In genomic region chr1:221878134-221878533, GRCh38 we compare ENCODE assay signal across 13 cellular contexts.
DNase-seq lines count a peak whose midpoint lies in the region; ATAC-seq and TF ChIP-seq lines count a peak whose summit lies in the region.
"Had no signal": no experiment of that assay in that cellular context is flagged by ENCODE, and none has a peak within 500 bp of the region (broad histone marks: within the 10 kb centered on the region; RNA-seq: fewer than 3 reads in every experiment).

No MANE protein-coding gene starts in this region.

- POLR2A ChIA-PET in activated CD4-positive, alpha-beta memory T cell treated with anti-CD3 and anti-CD28 coated beads for 36 hours (lab: Charles Lee), result no interaction called here

- H3K36me3 ChIP-seq in GM06990 (ENCODE audit: control insufficient read depth, insufficient read depth, low read length) (no peaks in the 10 kb centered on the region), neuronal stem cell (replicated peaks in 1 of 2; ENCODE audit: control insufficient read depth in 2 of 2, insufficient read depth in 2 of 2, low read length in 2 of 2) (no peaks in the 10 kb centered on the region)
- H3K36me3 ChIP-seq: upper lobe of right lung had no signal

- H3K27ac ChIP-seq in neuronal stem cell (replicated peaks; ENCODE audit: low read length), result no peak overlapping the region
- H3K27ac ChIP-seq: upper lobe of right lung, VCaP had no signal

- H4K91ac ChIP-seq in neuronal stem cell (ENCODE audit: low read depth, low read length, poor library complexity), result no peak overlapping the region

- peak; percentile 63 for ATAC-seq in GM19328 (IDR thresholded peaks at IDR 0.05; ENCODE audit: unreplicated experiment)
- ATAC-seq in HG02943 (IDR thresholded peaks at IDR 0.05; ENCODE audit: low read depth, unreplicated experiment), result peak; percentile 42
- ATAC-seq: upper lobe of right lung had no signal

- H3K4me2 ChIP-seq in neuronal stem cell (ENCODE audit: insufficient read depth, low read length, poor library complexity, severe bottlenecking), result no peak overlapping the region

- no peak for TF ChIP-seq CTCF in GM06990 (IDR thresholded peaks at IDR 0.05; ENCODE audit: insufficient read depth, low read length, poor library complexity, severe bottlenecking)
- no peak for TF ChIP-seq CTCF in HFFc6 (IDR thresholded peaks at IDR 0.05)

- no peak overlapping the region for H2BK12ac ChIP-seq in neuronal stem cell (ENCODE audit: low read length)

- H3K18ac ChIP-seq in neuronal stem cell (ENCODE audit: low read length), result no peak overlapping the region

- H2BK15ac ChIP-seq in neuronal stem cell (ENCODE audit: low read length), result no peak overlapping the region

- no peak overlapping the region for H2AFZ ChIP-seq in neuronal stem cell (ENCODE audit: low read length)

- no peak overlapping the region for H2BK120ac ChIP-seq in neuronal stem cell (ENCODE audit: low read depth, low read length)

- 0 out of 2 replicates have a peak, but pooled peaks cover 3% of the 10 kb centered on the region for H3K36me3 Mint-ChIP-seq in HFFc6 (ENCODE audit: low read depth)
- H3K36me3 Mint-ChIP-seq in activated CD4-positive, alpha-beta memory T cell treated with anti-CD3 and anti-CD28 coated beads for 36 hours, result no peaks in the 10 kb centered on the region
- H3K36me3 Mint-ChIP-seq: mesothelial cell of epicardium had no signal

- H3K4ac ChIP-seq in neuronal stem cell (ENCODE audit: low read length), result no peak overlapping the region

- H3K9me3 ChIP-seq in neuronal stem cell (replicated peaks in 1 of 2; ENCODE audit: control insufficient read depth in 2 of 2, insufficient read depth in 1 of 2, low read depth in 1 of 2, low read length in 2 of 2), result no peaks in the 10 kb centered on the region
- H3K9me3 ChIP-seq: Caco-2, upper lobe of right lung had no signal

- H3K4me3 Mint-ChIP-seq in HFFc6, result no peak overlapping the region
- H3K4me3 Mint-ChIP-seq in activated CD4-positive, alpha-beta memory T cell treated with anti-CD3 and anti-CD28 coated beads for 36 hours, result no peak overlapping the region
- H3K4me3 Mint-ChIP-seq: mesothelial cell of epicardium had no signal

- no peak overlapping the region for H2BK5ac ChIP-seq in neuronal stem cell (ENCODE audit: low read length)

- H3K4me1 ChIP-seq in neuronal stem cell (ENCODE audit: control insufficient read depth in 2 of 2, insufficient read depth in 1 of 2, low read depth in 1 of 2, low read length in 2 of 2), result no peaks in the 10 kb centered on the region
- H3K4me1 ChIP-seq: Caco-2 had no signal

- H3K79me1 ChIP-seq in neuronal stem cell (ENCODE audit: low read depth, low read length), result no peaks in the 10 kb centered on the region

- H3K9ac ChIP-seq in neuronal stem cell (ENCODE audit: low read depth, low read length, poor library complexity), result no peak overlapping the region

- intact Hi-C loops in activated CD4-positive, alpha-beta memory T cell treated with anti-CD3 and anti-CD28 coated beads for 36 hours (cut with micrococcal nuclease), result loop anchor here (1.0 to 10.0 kb wide), 2 partner anchors 116 to 577 kb away; no protein-coding TSS in a partner anchor

- no peaks in the 10 kb centered on the region; the same call in 1 of the 2 replicates for H3K27me3 Mint-ChIP-seq in HFFc6 (ENCODE audit: insufficient read depth)
- peaks cover 8% of the 10 kb centered on the region for H3K27me3 Mint-ChIP-seq in activated CD4-positive, alpha-beta memory T cell treated with anti-CD3 and anti-CD28 coated beads for 36 hours

- no peaks in the 10 kb centered on the region for H3K27me3 ChIP-seq in GM06990 (replicated peaks; ENCODE audit: control insufficient read depth, insufficient read depth, low read length)
- no peaks in the 10 kb centered on the region for H3K27me3 ChIP-seq in neuronal stem cell (ENCODE audit: control insufficient read depth in 3 of 3, insufficient read depth in 3 of 3, low read depth in 1 of 3, low read length in 3 of 3)
- H3K27me3 ChIP-seq: upper lobe of right lung had no signal

- CTCF ChIA-PET in activated CD4-positive, alpha-beta memory T cell treated with anti-CD3 and anti-CD28 coated beads for 36 hours (lab: Charles Lee), result no interaction called here

- DNase-seq in GM06990 (ENCODE audit: extremely low read depth, insufficient read length), result peak; percentile 22
- peak; percentile 4 for DNase-seq in NOMO-1 treated with dmso at 0.1 percent for 144 hours (lab: John Stamatoyannopoulos, UW; ENCODE audit: unreplicated experiment)
- no peak for DNase-seq in neuronal stem cell (ENCODE audit: low spot score)
- no peak for DNase-seq in HFFc6
- no peak for DNase-seq in activated CD4-positive, alpha-beta memory T cell treated with anti-CD3 and anti-CD28 coated beads for 36 hours
- no peak for DNase-seq in NCI-H446 treated with DMSO at 0.1 percent for 48 hours (lab: John Stamatoyannopoulos, UW)
- DNase-seq: Caco-2, NCI-H345, upper lobe of right lung had no signal

- H3K9me3 Mint-ChIP-seq in HFFc6, result no peaks in the 10 kb centered on the region
- no peaks in the 10 kb centered on the region for H3K9me3 Mint-ChIP-seq in activated CD4-positive, alpha-beta memory T cell treated with anti-CD3 and anti-CD28 coated beads for 36 hours
- H3K9me3 Mint-ChIP-seq: mesothelial cell of epicardium had no signal

- H3K27ac Mint-ChIP-seq in HFFc6, result no peak overlapping the region; the same call in 1 of the 2 replicates
- no peak overlapping the region for H3K27ac Mint-ChIP-seq in activated CD4-positive, alpha-beta memory T cell treated with anti-CD3 and anti-CD28 coated beads for 36 hours
- H3K27ac Mint-ChIP-seq: mesothelial cell of epicardium had no signal

- H3K4me1 Mint-ChIP-seq in HFFc6 (ENCODE audit: low read depth), result peaks cover 73% of the 10 kb centered on the region
- H3K4me1 Mint-ChIP-seq in activated CD4-positive, alpha-beta memory T cell treated with anti-CD3 and anti-CD28 coated beads for 36 hours (ENCODE audit: low read depth), result peaks cover 8% of the 10 kb centered on the region

- H3K4me3 ChIP-seq in GM06990 (replicated peaks; ENCODE audit: low read depth, low read length) (no peak overlapping the region), neuronal stem cell (ENCODE audit: low read length in 2 of 2) (no peak overlapping the region)
- H3K4me3 ChIP-seq: upper lobe of right lung had no signal

- H4K8ac ChIP-seq in neuronal stem cell (ENCODE audit: low read depth, low read length), result no peak overlapping the region

- no peak overlapping the region for H2AK5ac ChIP-seq in neuronal stem cell (ENCODE audit: low read depth, low read length)

- H3K14ac ChIP-seq in neuronal stem cell (ENCODE audit: low read length), result no peak overlapping the region

- H3K23ac ChIP-seq in neuronal stem cell (ENCODE audit: low read depth, low read length, poor library complexity), result no peak overlapping the region

Comparison
In these comparisons a context has a peak if more than half of its experiments do, and no peak if none do; other contexts are left out.
1. DNase-seq: peak in GM06990 (single experiment) and NOMO-1 treated with dmso at 0.1 percent for 144 hours (single experiment); none in neuronal stem cell (single experiment), HFFc6 (single experiment), activated CD4-positive, alpha-beta memory T cell treated with anti-CD3 and anti-CD28 coated beads for 36 hours (single experiment) and NCI-H446 treated with DMSO at 0.1 percent for 48 hours (single experiment).